Comparison of ENCODE assay signal across 29 cellular contexts in genomic region chr2:103817746-103818145, GRCh38.
"Had no signal": no experiment of that assay in that cellular context is flagged by ENCODE, and none has a peak within 500 bp of the region (broad histone marks: within the 10 kb centered on the region; RNA-seq: fewer than 3 reads in every experiment).

No MANE protein-coding gene starts in this region.

- H3K27me3 ChIP-seq: brain microvascular endothelial cell had no signal

- H3K27ac Mint-ChIP-seq: activated CD4-positive, alpha-beta memory T cell treated with anti-CD3 and anti-CD28 coated beads, Interleukin-2, amount 10 ng/mL, durations not matched to agents 7 days and 5 days; activated CD4-positive, alpha-beta T cell treated with anti-CD3 and anti-CD28 coated beads, Interleukin-2, amount 10 ng/mL, durations not matched to agents 7 days and 5 days; activated naive CD4-positive, alpha-beta T cell treated with anti-CD3 and anti-CD28 coated beads, Interleukin-2, amount 10 ng/mL, durations not matched to agents 7 days and 5 days; activated naive CD4-positive, alpha-beta T cell treated with anti-CD3 and anti-CD28 coated beads, Interleukin-2, amount 50 U/mL, for 72 hours; activated naive CD8-positive, alpha-beta T cell treated with anti-CD3 and anti-CD28 coated beads, Interleukin-2, amount 10 ng/mL, durations not matched to agents 7 days and 5 days; activated T-cell treated with anti-CD3 and anti-CD28 coated beads, Interleukin-2, amount 50 U/mL, for 24 hours; activated T-cell treated with anti-CD3 and anti-CD28 coated beads, Interleukin-2, amount 50 U/mL, for 72 hours; dendritic cell treated with granulocyte-macrophage colony-stimulating factor and Interleukin-4, amounts not matched to agents 40 ng/mL and 50 ng/mL, for 4 days; endodermal cell; T-helper 17 cell; T-helper 2 cell treated with Interferon-gamma antibody and Interleukin-4, amounts not matched to agents 5 μg/mL and 100 μg/mL, for 36 hours had no signal

- H3K27ac ChIP-seq: brain microvascular endothelial cell, coronary artery, dorsolateral prefrontal cortex, WERI-Rb-1 had no signal

- H3K4me1 Mint-ChIP-seq: activated CD4-positive, alpha-beta memory T cell treated with anti-CD3 and anti-CD28 coated beads, Interleukin-2, amount 10 ng/mL, durations not matched to agents 7 days and 5 days; activated CD4-positive, alpha-beta T cell treated with anti-CD3 and anti-CD28 coated beads, Interleukin-2, amount 10 ng/mL, durations not matched to agents 7 days and 5 days; activated naive CD4-positive, alpha-beta T cell treated with anti-CD3 and anti-CD28 coated beads, Interleukin-2, amount 10 ng/mL, durations not matched to agents 7 days and 5 days; activated naive CD8-positive, alpha-beta T cell treated with anti-CD3 and anti-CD28 coated beads, Interleukin-2, amount 10 ng/mL, durations not matched to agents 7 days and 5 days; central memory CD8-positive, alpha-beta T cell; T-helper 17 cell had no signal

- H3K27me3 Mint-ChIP-seq: activated CD4-positive, alpha-beta memory T cell treated with anti-CD3 and anti-CD28 coated beads, Interleukin-2, amount 10 ng/mL, durations not matched to agents 7 days and 5 days; activated CD4-positive, alpha-beta T cell treated with anti-CD3 and anti-CD28 coated beads, Interleukin-2, amount 10 ng/mL, durations not matched to agents 7 days and 5 days; activated naive CD4-positive, alpha-beta T cell treated with anti-CD3 and anti-CD28 coated beads, Interleukin-2, amount 10 ng/mL, durations not matched to agents 7 days and 5 days; activated naive CD8-positive, alpha-beta T cell treated with anti-CD3 and anti-CD28 coated beads, Interleukin-2, amount 10 ng/mL, durations not matched to agents 7 days and 5 days; activated T-cell treated with anti-CD3 and anti-CD28 coated beads, Interleukin-2, amount 50 U/mL, for 24 hours; central memory CD8-positive, alpha-beta T cell; dendritic cell treated with granulocyte-macrophage colony-stimulating factor and Interleukin-4, amounts not matched to agents 40 ng/mL and 50 ng/mL, for 4 days; T-helper 17 cell had no signal

- H3K36me3 ChIP-seq: brain microvascular endothelial cell, WERI-Rb-1 had no signal

- DNase-seq: activated CD4-positive, alpha-beta memory T cell treated with anti-CD3 and anti-CD28 coated beads, Interleukin-2, amount 10 ng/mL, durations not matched to agents 7 days and 5 days; activated CD4-positive, alpha-beta T cell treated with anti-CD3 and anti-CD28 coated beads for 1 hour; activated CD4-positive, alpha-beta T cell treated with anti-CD3 and anti-CD28 coated beads for 4 hours; activated CD4-positive, alpha-beta T cell treated with anti-CD3 and anti-CD28 coated beads, Interleukin-2, amount 10 ng/mL, durations not matched to agents 7 days and 5 days; activated CD4-positive, alpha-beta T cell treated with anti-CD3 and anti-CD28 coated beads, Interleukin-2, amount 50 U/mL, for 4 hours; activated CD4-positive, CD25-positive, alpha-beta regulatory T cell; activated CD8-positive, alpha-beta memory T cell treated with anti-CD3 and anti-CD28 coated beads, Interleukin-2, amount 50 U/mL, for 48 hours; activated gamma-delta T cell; activated naive CD4-positive, alpha-beta T cell; activated naive CD4-positive, alpha-beta T cell treated with anti-CD3 and anti-CD28 coated beads, Interleukin-2, amount 10 ng/mL, durations not matched to agents 7 days and 5 days; activated naive CD8-positive, alpha-beta T cell treated with anti-CD3 and anti-CD28 coated beads, Interleukin-2, amount 10 ng/mL, durations not matched to agents 7 days and 5 days; activated T-cell treated with anti-CD3 and anti-CD28 coated beads for 4 hours; activated T-cell treated with anti-CD3 and anti-CD28 coated beads, Interleukin-2, amount 50 U/mL, for 24 hours; activated T-cell treated with anti-CD3 and anti-CD28 coated beads, Interleukin-2, amount 50 U/mL, for 72 hours; brain microvascular endothelial cell; dorsolateral prefrontal cortex; effector memory CD4-positive, alpha-beta T cell; endodermal cell; foreskin fibroblast; head of caudate nucleus; T-helper 17 cell; T1000; WERI-Rb-1 had no signal

- H3K4me3 ChIP-seq: coronary artery, dorsolateral prefrontal cortex had no signal

- H3K36me3 Mint-ChIP-seq: activated naive CD4-positive, alpha-beta T cell treated with anti-CD3 and anti-CD28 coated beads, Interleukin-2, amount 10 ng/mL, durations not matched to agents 7 days and 5 days; activated naive CD8-positive, alpha-beta T cell treated with anti-CD3 and anti-CD28 coated beads, Interleukin-2, amount 10 ng/mL, durations not matched to agents 7 days and 5 days had no signal

- H3K9me3 Mint-ChIP-seq: activated CD4-positive, alpha-beta T cell treated with anti-CD3 and anti-CD28 coated beads, Interleukin-2, amount 10 ng/mL, durations not matched to agents 7 days and 5 days; activated naive CD8-positive, alpha-beta T cell treated with anti-CD3 and anti-CD28 coated beads, Interleukin-2, amount 10 ng/mL, durations not matched to agents 7 days and 5 days; dendritic cell treated with granulocyte-macrophage colony-stimulating factor and Interleukin-4, amounts not matched to agents 40 ng/mL and 50 ng/mL, for 4 days; endodermal cell had no signal

- ATAC-seq: activated naive CD4-positive, alpha-beta T cell treated with anti-CD3 and anti-CD28 coated beads, Interleukin-2, amount 50 U/mL, for 72 hours; activated T-cell treated with anti-CD3 and anti-CD28 coated beads, Interleukin-2, amount 50 U/mL, for 72 hours; esophagus mucosa; T-helper 17 cell had no signal

- H3K4me3 Mint-ChIP-seq: activated CD4-positive, alpha-beta memory T cell treated with anti-CD3 and anti-CD28 coated beads, Interleukin-2, amount 10 ng/mL, durations not matched to agents 7 days and 5 days; activated CD4-positive, alpha-beta T cell treated with anti-CD3 and anti-CD28 coated beads, Interleukin-2, amount 10 ng/mL, durations not matched to agents 7 days and 5 days; activated naive CD4-positive, alpha-beta T cell treated with anti-CD3 and anti-CD28 coated beads, Interleukin-2, amount 10 ng/mL, durations not matched to agents 7 days and 5 days; activated naive CD8-positive, alpha-beta T cell treated with anti-CD3 and anti-CD28 coated beads, Interleukin-2, amount 10 ng/mL, durations not matched to agents 7 days and 5 days; activated T-cell treated with anti-CD3 and anti-CD28 coated beads, Interleukin-2, amount 50 U/mL, for 24 hours; activated T-cell treated with anti-CD3 and anti-CD28 coated beads, Interleukin-2, amount 50 U/mL, for 72 hours; central memory CD8-positive, alpha-beta T cell; dendritic cell treated with granulocyte-macrophage colony-stimulating factor and Interleukin-4, amounts not matched to agents 40 ng/mL and 50 ng/mL, for 4 days; endodermal cell; T-helper 17 cell; T-helper 2 cell treated with Interferon-gamma antibody and Interleukin-4, amounts not matched to agents 5 μg/mL and 100 μg/mL, for 36 hours had no signal
